9 cellular contexts compared by ENCODE assay signal in genomic region chr17:74842146-74842598, GRCh38. TPM values are rescaled to one million over a fixed set of nuclear protein-coding genes. Genes with fewer than 3 reads are reported as not detected.
A peak's percentile ranks its signal among the peaks of the same experiment; 100 is the strongest.
DNase-seq lines count a peak whose midpoint lies in the region; ATAC-seq and TF ChIP-seq lines count a peak whose summit lies in the region.
"Had no signal": no experiment of that assay in that cellular context is flagged by ENCODE, and none has a peak within 500 bp of the region (broad histone marks: within the 10 kb centered on the region; RNA-seq: fewer than 3 reads in every experiment).

No MANE protein-coding gene starts in this region.

- H3K27ac Mint-ChIP-seq in endodermal cell (no peak overlapping the region), nephron (peak overlapping the region in 1 of 3 experiments; percentile 18)

- 65% methylated on average over 3 to 8 of the region's 8 CpGs for WGBS in endodermal cell (ENCODE audit: insufficient coverage in 1 of 2, insufficient read length in 1 of 2), 2 experiments

- H3K27me3 ChIP-seq in BLaER1 treated with 17β-estradiol and CSF1 and Interleukin-3, amounts not matched to agents 10 nM and 100 nM: peaks cover 17 to 29% (median 23%) of the 10 kb centered on the region in 11 experiments
- H3K27me3 ChIP-seq in endodermal cell (ENCODE audit: control insufficient read depth, insufficient read depth, low read length, poor library complexity, severe bottlenecking): peaks cover 51% of the 10 kb centered on the region

- H3K36me3 Mint-ChIP-seq in endodermal cell (ENCODE audit: low read depth) (no peaks in the 10 kb centered on the region), nephron (ENCODE audit: low read depth) (peaks cover 7% of the 10 kb centered on the region)

- no peaks in the 10 kb centered on the region for H3K9me3 Mint-ChIP-seq in endodermal cell
- no peaks in the 10 kb centered on the region for H3K9me3 Mint-ChIP-seq in nephron

- H3K4me1 Mint-ChIP-seq in endodermal cell (peaks cover 14% of the 10 kb centered on the region), nephron (peaks cover 29% of the 10 kb centered on the region)

- peaks cover 0 to 79% (median 48%) of the 10 kb centered on the region in 11 experiments; a peak in 19 of 22 replicates for H4K20me1 ChIP-seq in BLaER1 treated with 17β-estradiol and CSF1 and Interleukin-3, amounts not matched to agents 10 nM and 100 nM

- peaks cover 0 to 23% (median 18%) of the 10 kb centered on the region in 11 experiments; a peak in 13 of 22 replicates for H3K36me3 ChIP-seq in BLaER1 treated with 17β-estradiol and CSF1 and Interleukin-3, amounts not matched to agents 10 nM and 100 nM
- no peaks in the 10 kb centered on the region for H3K36me3 ChIP-seq in endodermal cell (ENCODE audit: control insufficient read depth, insufficient read depth, low read length)

- DNase-seq in NCI-H1105 treated with DMSO at 0.1 percent for 48 hours (lab: John Stamatoyannopoulos, UW): peak; percentile 25
- peak; percentile 63 for DNase-seq in endodermal cell
- no peak for DNase-seq in NCI-H226
- no peak for DNase-seq in SW480 (ENCODE audit: low spot score)

- peaks cover 46 to 66% (median 61%) of the 10 kb centered on the region in 10 experiments for H3K4me1 ChIP-seq in BLaER1 treated with 17β-estradiol and CSF1 and Interleukin-3, amounts not matched to agents 10 nM and 100 nM
- H3K4me1 ChIP-seq in endodermal cell (ENCODE audit: control insufficient read depth, insufficient read depth, low read length): peaks cover 8% of the 10 kb centered on the region

- peaks cover 54% of the 10 kb centered on the region for H3K27me3 Mint-ChIP-seq in endodermal cell (ENCODE audit: insufficient read depth)
- peaks cover 57% of the 10 kb centered on the region for H3K27me3 Mint-ChIP-seq in nephron (ENCODE audit: low read depth)

- no peak overlapping the region for H3K27ac ChIP-seq in BLaER1 treated with 17β-estradiol and CSF1 and Interleukin-3, amounts not matched to agents 10 nM and 100 nM
- H3K27ac ChIP-seq in endodermal cell (ENCODE audit: low read depth, low read length): no peak overlapping the region

- H3K4me2 ChIP-seq in BLaER1 treated with 17β-estradiol and CSF1 and Interleukin-3, amounts not matched to agents 10 nM and 100 nM: peak overlapping the region; percentile 90 to 97 (median 94)

- H3K9ac ChIP-seq in BLaER1 treated with 17β-estradiol and CSF1 and Interleukin-3, amounts not matched to agents 10 nM and 100 nM: peak overlapping the region in 1 of 11 experiments; percentile 0; a peak in 1 of 22 replicates
- H3K9ac ChIP-seq in endodermal cell (ENCODE audit: extremely low read depth, low read length, poor library complexity, severe bottlenecking): no peak overlapping the region

- ATAC-seq in GM21447 (IDR thresholded peaks at IDR 0.05; ENCODE audit: unreplicated experiment) (no peak), HG03135 (IDR thresholded peaks at IDR 0.05; ENCODE audit: unreplicated experiment) (no peak)

- peak overlapping the region in 3 of 10 experiments; percentile 2 to 47 (median 36); a peak in 4 of 20 replicates for H3K4me3 ChIP-seq in BLaER1 treated with 17β-estradiol and CSF1 and Interleukin-3, amounts not matched to agents 10 nM and 100 nM
- H3K4me3 ChIP-seq in endodermal cell (ENCODE audit: low read length): no peak overlapping the region

- no peak for TF ChIP-seq CTCF in endodermal cell (conservative IDR thresholded peaks at IDR 0.05)
- TF ChIP-seq CTCF in nephron (IDR thresholded peaks at IDR 0.05; ENCODE audit: unreplicated experiment in 3 of 3): no peak

- H3K4me3 Mint-ChIP-seq in endodermal cell (no peak overlapping the region), nephron (peak overlapping the region; percentile 14 to 46 (median 23))

- no peaks in the 10 kb centered on the region for H3K9me3 ChIP-seq in BLaER1 treated with 17β-estradiol and CSF1 and Interleukin-3, amounts not matched to agents 10 nM and 100 nM (replicated peaks in 1 of 11)
- H3K9me3 ChIP-seq in endodermal cell (ENCODE audit: control insufficient read depth, low read length): no peaks in the 10 kb centered on the region

RNA-seq across cellular contexts. Expression of gene GRIN2C, which starts 17.5 kb away (rescaled TPM):
- total RNA-seq in endodermal cell: under 1 TPM; 0.24 to 0.31 TPM
- 0.36 TPM for polyA plus RNA-seq in endodermal cell (2013, experiment 1 of 2)
- 0.33 TPM for polyA plus RNA-seq in endodermal cell (2013, experiment 2 of 2)

RNA-seq across cellular contexts. Expression of gene FDXR, which starts 30.6 kb away (rescaled TPM):
- total RNA-seq in endodermal cell: 10 to 100 TPM; 17.3 to 19.4 TPM
- 14.8 TPM for polyA plus RNA-seq in endodermal cell (2013, experiment 1 of 2)
- polyA plus RNA-seq in endodermal cell (2013, experiment 2 of 2): 13.9 TPM

RNA-seq across cellular contexts. Expression of gene FADS6, which starts 51.3 kb away (rescaled TPM):
- total RNA-seq in endodermal cell: 1 to 10 TPM; 4.7 to 5.7 TPM
- polyA plus RNA-seq in endodermal cell (2013, experiment 1 of 2): 0.68 TPM
- 0.33 TPM for polyA plus RNA-seq in endodermal cell (2013, experiment 2 of 2)
- total RNA-seq: HT-29 had no signal

Comparison
In these comparisons a context has a peak if more than half of its experiments do, and no peak if none do; other contexts are left out.
1. DNase-seq: peak in NCI-H1105 treated with DMSO at 0.1 percent for 48 hours (single experiment) and endodermal cell (single experiment); none in NCI-H226 (single experiment) and SW480 (single experiment).